Comparison of ENCODE assay signal across 1 cellular context in the genomic region with DNA sequence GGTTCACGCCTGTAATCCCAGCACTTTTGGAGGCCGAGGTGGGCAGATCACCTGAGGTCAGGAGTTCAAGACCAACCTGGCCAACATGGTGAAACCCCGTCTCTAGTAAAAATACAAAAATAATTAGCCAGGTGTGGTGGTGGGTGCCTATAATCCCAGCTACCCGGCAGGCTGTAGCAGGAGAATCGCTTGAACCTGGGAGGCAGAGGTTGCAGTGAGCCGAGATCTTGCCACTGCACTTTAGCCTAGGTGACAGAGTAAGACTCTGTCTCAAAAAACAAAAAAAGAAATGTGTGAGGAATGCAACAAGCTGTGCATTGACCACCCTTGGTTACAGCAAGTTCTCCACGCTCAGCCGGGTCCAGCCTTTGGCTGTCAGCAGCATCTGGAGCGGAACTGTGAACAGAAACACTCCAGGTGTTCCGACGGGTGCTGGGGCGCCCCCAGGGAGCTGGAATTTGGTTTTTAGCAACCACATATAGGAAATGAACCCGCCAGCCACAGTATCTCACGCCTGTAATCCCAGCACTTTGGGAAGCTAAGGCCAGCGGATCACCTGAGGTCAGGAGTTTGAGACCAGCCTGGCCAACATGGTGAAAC.
A peak's percentile ranks its signal among the peaks of the same experiment; 100 is the strongest.
TF ChIP-seq lines count a peak whose summit lies in the region.
"Not testable (repeated sequence)": the region's sequence is repeated elsewhere in the genome, so short reads cannot be mapped to it uniquely, and the experiment has no call there.

No MANE protein-coding gene starts in this region.

TF ChIP-seq in HepG2, 621 proteins besides CTCF, POLR2A, EP300 and RAD21 (continued from another document):
- TF ChIP-seq, protein P1, sequence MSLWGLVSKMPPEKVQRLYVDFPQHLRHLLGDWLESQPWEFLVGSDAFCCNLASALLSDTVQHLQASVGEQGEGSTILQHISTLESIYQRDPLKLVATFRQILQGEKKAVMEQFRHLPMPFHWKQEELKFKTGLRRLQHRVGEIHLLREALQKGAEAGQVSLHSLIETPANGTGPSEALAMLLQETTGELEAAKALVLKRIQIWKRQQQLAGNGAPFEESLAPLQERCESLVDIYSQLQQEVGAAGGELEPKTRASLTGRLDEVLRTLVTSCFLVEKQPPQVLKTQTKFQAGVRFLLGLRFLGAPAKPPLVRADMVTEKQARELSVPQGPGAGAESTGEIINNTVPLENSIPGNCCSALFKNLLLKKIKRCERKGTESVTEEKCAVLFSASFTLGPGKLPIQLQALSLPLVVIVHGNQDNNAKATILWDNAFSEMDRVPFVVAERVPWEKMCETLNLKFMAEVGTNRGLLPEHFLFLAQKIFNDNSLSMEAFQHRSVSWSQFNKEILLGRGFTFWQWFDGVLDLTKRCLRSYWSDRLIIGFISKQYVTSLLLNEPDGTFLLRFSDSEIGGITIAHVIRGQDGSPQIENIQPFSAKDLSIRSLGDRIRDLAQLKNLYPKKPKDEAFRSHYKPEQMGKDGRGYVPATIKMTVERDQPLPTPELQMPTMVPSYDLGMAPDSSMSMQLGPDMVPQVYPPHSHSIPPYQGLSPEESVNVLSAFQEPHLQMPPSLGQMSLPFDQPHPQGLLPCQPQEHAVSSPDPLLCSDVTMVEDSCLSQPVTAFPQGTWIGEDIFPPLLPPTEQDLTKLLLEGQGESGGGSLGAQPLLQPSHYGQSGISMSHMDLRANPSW (CRISPR knock-in tag; IDR thresholded peaks at IDR 0.05; ENCODE audit: borderline replicate concordance), result 0 out of 2 replicates have a peak, but pooled peaks have one; percentile 6
- TF ChIP-seq, protein P2, sequence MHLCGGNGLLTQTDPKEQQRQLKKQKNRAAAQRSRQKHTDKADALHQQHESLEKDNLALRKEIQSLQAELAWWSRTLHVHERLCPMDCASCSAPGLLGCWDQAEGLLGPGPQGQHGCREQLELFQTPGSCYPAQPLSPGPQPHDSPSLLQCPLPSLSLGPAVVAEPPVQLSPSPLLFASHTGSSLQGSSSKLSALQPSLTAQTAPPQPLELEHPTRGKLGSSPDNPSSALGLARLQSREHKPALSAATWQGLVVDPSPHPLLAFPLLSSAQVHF (CRISPR knock-in tag; IDR thresholded peaks at IDR 0.05), result 0 out of 2 replicates have a peak, but pooled peaks have one; percentile 12
- TF ChIP-seq, protein P3, sequence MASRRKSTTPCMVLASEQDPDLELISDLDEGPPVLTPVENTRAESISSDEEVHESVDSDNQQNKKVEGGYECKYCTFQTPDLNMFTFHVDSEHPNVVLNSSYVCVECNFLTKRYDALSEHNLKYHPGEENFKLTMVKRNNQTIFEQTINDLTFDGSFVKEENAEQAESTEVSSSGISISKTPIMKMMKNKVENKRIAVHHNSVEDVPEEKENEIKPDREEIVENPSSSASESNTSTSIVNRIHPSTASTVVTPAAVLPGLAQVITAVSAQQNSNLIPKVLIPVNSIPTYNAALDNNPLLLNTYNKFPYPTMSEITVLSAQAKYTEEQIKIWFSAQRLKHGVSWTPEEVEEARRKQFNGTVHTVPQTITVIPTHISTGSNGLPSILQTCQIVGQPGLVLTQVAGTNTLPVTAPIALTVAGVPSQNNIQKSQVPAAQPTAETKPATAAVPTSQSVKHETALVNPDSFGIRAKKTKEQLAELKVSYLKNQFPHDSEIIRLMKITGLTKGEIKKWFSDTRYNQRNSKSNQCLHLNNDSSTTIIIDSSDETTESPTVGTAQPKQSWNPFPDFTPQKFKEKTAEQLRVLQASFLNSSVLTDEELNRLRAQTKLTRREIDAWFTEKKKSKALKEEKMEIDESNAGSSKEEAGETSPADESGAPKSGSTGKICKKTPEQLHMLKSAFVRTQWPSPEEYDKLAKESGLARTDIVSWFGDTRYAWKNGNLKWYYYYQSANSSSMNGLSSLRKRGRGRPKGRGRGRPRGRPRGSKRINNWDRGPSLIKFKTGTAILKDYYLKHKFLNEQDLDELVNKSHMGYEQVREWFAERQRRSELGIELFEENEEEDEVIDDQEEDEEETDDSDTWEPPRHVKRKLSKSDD (CRISPR knock-in tag; IDR thresholded peaks at IDR 0.05; ENCODE audit: low read depth), result 0 out of 2 replicates have a peak, but pooled peaks have one; percentile 17
- TF ChIP-seq, protein P4, sequence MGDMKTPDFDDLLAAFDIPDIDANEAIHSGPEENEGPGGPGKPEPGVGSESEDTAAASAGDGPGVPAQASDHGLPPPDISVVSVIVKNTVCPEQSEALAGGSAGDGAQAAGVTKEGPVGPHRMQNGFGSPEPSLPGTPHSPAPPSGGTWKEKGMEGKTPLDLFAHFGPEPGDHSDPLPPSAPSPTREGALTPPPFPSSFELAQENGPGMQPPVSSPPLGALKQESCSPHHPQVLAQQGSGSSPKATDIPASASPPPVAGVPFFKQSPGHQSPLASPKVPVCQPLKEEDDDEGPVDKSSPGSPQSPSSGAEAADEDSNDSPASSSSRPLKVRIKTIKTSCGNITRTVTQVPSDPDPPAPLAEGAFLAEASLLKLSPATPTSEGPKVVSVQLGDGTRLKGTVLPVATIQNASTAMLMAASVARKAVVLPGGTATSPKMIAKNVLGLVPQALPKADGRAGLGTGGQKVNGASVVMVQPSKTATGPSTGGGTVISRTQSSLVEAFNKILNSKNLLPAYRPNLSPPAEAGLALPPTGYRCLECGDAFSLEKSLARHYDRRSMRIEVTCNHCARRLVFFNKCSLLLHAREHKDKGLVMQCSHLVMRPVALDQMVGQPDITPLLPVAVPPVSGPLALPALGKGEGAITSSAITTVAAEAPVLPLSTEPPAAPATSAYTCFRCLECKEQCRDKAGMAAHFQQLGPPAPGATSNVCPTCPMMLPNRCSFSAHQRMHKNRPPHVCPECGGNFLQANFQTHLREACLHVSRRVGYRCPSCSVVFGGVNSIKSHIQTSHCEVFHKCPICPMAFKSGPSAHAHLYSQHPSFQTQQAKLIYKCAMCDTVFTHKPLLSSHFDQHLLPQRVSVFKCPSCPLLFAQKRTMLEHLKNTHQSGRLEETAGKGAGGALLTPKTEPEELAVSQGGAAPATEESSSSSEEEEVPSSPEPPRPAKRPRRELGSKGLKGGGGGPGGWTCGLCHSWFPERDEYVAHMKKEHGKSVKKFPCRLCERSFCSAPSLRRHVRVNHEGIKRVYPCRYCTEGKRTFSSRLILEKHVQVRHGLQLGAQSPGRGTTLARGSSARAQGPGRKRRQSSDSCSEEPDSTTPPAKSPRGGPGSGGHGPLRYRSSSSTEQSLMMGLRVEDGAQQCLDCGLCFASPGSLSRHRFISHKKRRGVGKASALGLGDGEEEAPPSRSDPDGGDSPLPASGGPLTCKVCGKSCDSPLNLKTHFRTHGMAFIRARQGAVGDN (CRISPR knock-in tag; IDR thresholded peaks at IDR 0.05), result peak; percentile 21
- TF ChIP-seq TMF1 (CRISPR knock-in tag; IDR thresholded peaks at IDR 0.05; ENCODE audit: low read depth), result peak; percentile 83; the same call in 1 of the 2 replicates
- TF ChIP-seq, protein P5, sequence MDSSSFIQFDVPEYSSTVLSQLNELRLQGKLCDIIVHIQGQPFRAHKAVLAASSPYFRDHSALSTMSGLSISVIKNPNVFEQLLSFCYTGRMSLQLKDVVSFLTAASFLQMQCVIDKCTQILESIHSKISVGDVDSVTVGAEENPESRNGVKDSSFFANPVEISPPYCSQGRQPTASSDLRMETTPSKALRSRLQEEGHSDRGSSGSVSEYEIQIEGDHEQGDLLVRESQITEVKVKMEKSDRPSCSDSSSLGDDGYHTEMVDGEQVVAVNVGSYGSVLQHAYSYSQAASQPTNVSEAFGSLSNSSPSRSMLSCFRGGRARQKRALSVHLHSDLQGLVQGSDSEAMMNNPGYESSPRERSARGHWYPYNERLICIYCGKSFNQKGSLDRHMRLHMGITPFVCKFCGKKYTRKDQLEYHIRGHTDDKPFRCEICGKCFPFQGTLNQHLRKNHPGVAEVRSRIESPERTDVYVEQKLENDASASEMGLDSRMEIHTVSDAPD (CRISPR knock-in tag; IDR thresholded peaks at IDR 0.05), result peak; percentile 69; the same call in 1 of the 2 replicates
- TF ChIP-seq SNAPC2 (CRISPR knock-in tag; IDR thresholded peaks at IDR 0.05), result peak; percentile 77; the same call in 1 of the 2 replicates
- not testable (repeated sequence) for TF ChIP-seq LCORL, SOX6, NONO (IDR thresholded peaks at IDR 0.05)
- 0 out of 2 replicates have a peak, but pooled peaks have one; percentile 1 for TF ChIP-seq LCORL (CRISPR knock-in tag; IDR thresholded peaks at IDR 0.05)
- peak; percentile 27; the same call in 1 of the 2 replicates for TF ChIP-seq ZFY (CRISPR knock-in tag; IDR thresholded peaks at IDR 0.05)
- peak; percentile 5; the same call in 1 of the 2 replicates for TF ChIP-seq SMAD1 (CRISPR knock-in tag; IDR thresholded peaks at IDR 0.05; ENCODE audit: borderline replicate concordance, low read depth)
- peak; percentile 46; the same call in 1 of the 2 replicates for TF ChIP-seq BORCS8-MEF2B (CRISPR knock-in tag; IDR thresholded peaks at IDR 0.05)
- peak; percentile 76; the same call in 1 of the 2 replicates for TF ChIP-seq TARDBP (CRISPR knock-in tag; IDR thresholded peaks at IDR 0.05)
- TF ChIP-seq, protein P6, sequence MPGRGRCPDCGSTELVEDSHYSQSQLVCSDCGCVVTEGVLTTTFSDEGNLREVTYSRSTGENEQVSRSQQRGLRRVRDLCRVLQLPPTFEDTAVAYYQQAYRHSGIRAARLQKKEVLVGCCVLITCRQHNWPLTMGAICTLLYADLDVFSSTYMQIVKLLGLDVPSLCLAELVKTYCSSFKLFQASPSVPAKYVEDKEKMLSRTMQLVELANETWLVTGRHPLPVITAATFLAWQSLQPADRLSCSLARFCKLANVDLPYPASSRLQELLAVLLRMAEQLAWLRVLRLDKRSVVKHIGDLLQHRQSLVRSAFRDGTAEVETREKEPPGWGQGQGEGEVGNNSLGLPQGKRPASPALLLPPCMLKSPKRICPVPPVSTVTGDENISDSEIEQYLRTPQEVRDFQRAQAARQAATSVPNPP (CRISPR knock-in tag; IDR thresholded peaks at IDR 0.05), result 0 out of 2 replicates have a peak, but pooled peaks have one; percentile 41
- TF ChIP-seq ZNF768 (CRISPR knock-in tag; IDR thresholded peaks at IDR 0.05), result peak; percentile 21; the same call in 1 of the 2 replicates
- TF ChIP-seq, protein P7, sequence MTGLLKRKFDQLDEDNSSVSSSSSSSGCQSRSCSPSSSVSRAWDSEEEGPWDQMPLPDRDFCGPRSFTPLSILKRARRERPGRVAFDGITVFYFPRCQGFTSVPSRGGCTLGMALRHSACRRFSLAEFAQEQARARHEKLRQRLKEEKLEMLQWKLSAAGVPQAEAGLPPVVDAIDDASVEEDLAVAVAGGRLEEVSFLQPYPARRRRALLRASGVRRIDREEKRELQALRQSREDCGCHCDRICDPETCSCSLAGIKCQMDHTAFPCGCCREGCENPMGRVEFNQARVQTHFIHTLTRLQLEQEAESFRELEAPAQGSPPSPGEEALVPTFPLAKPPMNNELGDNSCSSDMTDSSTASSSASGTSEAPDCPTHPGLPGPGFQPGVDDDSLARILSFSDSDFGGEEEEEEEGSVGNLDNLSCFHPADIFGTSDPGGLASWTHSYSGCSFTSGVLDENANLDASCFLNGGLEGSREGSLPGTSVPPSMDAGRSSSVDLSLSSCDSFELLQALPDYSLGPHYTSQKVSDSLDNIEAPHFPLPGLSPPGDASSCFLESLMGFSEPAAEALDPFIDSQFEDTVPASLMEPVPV (CRISPR knock-in tag; IDR thresholded peaks at IDR 0.05), result 0 out of 2 replicates have a peak, but pooled peaks have one; percentile 37
- TF ChIP-seq ZNF484 (CRISPR knock-in tag; IDR thresholded peaks at IDR 0.05; ENCODE audit: borderline replicate concordance, low read depth), result 0 out of 2 replicates have a peak, but pooled peaks have one; percentile 17
- TF ChIP-seq, protein P8, sequence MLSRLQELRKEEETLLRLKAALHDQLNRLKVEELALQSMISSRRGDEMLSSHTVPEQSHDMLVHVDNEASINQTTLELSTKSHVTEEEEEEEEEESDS (CRISPR knock-in tag; IDR thresholded peaks at IDR 0.05; ENCODE audit: borderline replicate concordance), result 0 out of 2 replicates have a peak, but pooled peaks have one; percentile 62
- TF ChIP-seq IRX3 (CRISPR knock-in tag; IDR thresholded peaks at IDR 0.05; ENCODE audit: borderline replicate concordance, low read depth), result 0 out of 2 replicates have a peak, but pooled peaks have one; percentile 57
- peak; percentile 60; the same call in 1 of the 2 replicates for TF ChIP-seq SMYD3 (CRISPR knock-in tag; IDR thresholded peaks at IDR 0.05)
- TF ChIP-seq, protein P9, sequence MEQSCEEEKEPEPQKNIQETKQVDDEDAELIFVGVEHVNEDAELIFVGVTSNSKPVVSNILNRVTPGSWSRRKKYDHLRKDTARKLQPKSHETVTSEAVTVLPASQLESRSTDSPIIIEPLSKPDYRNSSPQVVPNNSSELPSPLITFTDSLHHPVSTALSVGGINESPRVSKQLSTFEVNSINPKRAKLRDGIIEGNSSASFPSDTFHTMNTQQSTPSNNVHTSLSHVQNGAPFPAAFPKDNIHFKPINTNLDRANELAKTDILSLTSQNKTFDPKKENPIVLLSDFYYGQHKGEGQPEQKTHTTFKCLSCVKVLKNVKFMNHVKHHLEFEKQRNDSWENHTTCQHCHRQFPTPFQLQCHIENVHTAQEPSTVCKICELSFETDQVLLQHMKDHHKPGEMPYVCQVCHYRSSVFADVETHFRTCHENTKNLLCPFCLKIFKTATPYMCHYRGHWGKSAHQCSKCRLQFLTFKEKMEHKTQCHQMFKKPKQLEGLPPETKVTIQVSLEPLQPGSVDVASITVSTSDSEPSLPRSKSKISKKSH (CRISPR knock-in tag; IDR thresholded peaks at IDR 0.05; ENCODE audit: borderline replicate concordance), result 0 out of 2 replicates have a peak, but pooled peaks have one; percentile 50
- TF ChIP-seq, protein P10, sequence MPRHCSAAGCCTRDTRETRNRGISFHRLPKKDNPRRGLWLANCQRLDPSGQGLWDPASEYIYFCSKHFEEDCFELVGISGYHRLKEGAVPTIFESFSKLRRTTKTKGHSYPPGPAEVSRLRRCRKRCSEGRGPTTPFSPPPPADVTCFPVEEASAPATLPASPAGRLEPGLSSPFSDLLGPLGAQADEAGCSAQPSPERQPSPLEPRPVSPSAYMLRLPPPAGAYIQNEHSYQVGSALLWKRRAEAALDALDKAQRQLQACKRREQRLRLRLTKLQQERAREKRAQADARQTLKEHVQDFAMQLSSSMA (CRISPR knock-in tag; IDR thresholded peaks at IDR 0.05), result 0 out of 2 replicates have a peak, but pooled peaks have one; percentile 27
- 0 out of 2 replicates have a peak, but pooled peaks have one; percentile 14 for TF ChIP-seq SOX6 (CRISPR knock-in tag; IDR thresholded peaks at IDR 0.05)
- TF ChIP-seq NONO (CRISPR knock-in tag; conservative IDR thresholded peaks at IDR 0.05), result peak; percentile 27; the same call in 1 of the 2 replicates
- TF ChIP-seq, protein P11, sequence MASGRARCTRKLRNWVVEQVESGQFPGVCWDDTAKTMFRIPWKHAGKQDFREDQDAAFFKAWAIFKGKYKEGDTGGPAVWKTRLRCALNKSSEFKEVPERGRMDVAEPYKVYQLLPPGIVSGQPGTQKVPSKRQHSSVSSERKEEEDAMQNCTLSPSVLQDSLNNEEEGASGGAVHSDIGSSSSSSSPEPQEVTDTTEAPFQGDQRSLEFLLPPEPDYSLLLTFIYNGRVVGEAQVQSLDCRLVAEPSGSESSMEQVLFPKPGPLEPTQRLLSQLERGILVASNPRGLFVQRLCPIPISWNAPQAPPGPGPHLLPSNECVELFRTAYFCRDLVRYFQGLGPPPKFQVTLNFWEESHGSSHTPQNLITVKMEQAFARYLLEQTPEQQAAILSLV (CRISPR knock-in tag; IDR thresholded peaks at IDR 0.05; ENCODE audit: borderline replicate concordance), result 0 out of 2 replicates have a peak, but pooled peaks have one; percentile 6
- TF ChIP-seq TOPORS (CRISPR knock-in tag; IDR thresholded peaks at IDR 0.05), result peak; percentile 76; the same call in 1 of the 2 replicates
- peak; percentile 17; the same call in 1 of the 2 replicates for TF ChIP-seq ZNF333 (CRISPR knock-in tag; IDR thresholded peaks at IDR 0.05; ENCODE audit: borderline replicate concordance)
